In genomic region chr18:9788860-9789259, GRCh38 we compare ENCODE assay signal across 27 cellular contexts.
"Had no signal": no experiment of that assay in that cellular context is flagged by ENCODE, and none has a peak within 500 bp of the region (broad histone marks: within the 10 kb centered on the region; RNA-seq: fewer than 3 reads in every experiment).

No MANE protein-coding gene starts in this region.

- ATAC-seq: effector memory CD8-positive, alpha-beta T cell; foreskin keratinocyte; gastrocnemius medialis; gastroesophageal sphincter; heart left ventricle; heart right ventricle had no signal

- FAIRE-seq: colon, endometrium, endothelial cell of umbilical vein, frontal cortex had no signal

- H3K9me3 ChIP-seq: colonic mucosa, esophagus muscularis mucosa, esophagus squamous epithelium, gastrocnemius medialis, gastroesophageal sphincter, heart left ventricle had no signal

- DNase-seq: colonic mucosa; cortex of kidney; dermis blood vessel endothelial cell; dorsolateral prefrontal cortex; effector CD4-positive, alpha-beta T cell; effector CD8-positive, alpha-beta T cell; effector memory CD4-positive, alpha-beta T cell; effector memory CD8-positive, alpha-beta T cell; endodermal cell; erythroblast; esophagus squamous epithelium; foreskin fibroblast; foreskin keratinocyte; foreskin melanocyte; gastrocnemius medialis; glutamatergic neuron; head of caudate nucleus; heart left ventricle; heart right ventricle had no signal

- H3K4me3 ChIP-seq: colonic mucosa, coronary artery, dorsolateral prefrontal cortex, esophagus muscularis mucosa, esophagus squamous epithelium, gastrocnemius medialis, gastroesophageal sphincter, heart left ventricle, heart right ventricle had no signal

- H3K36me3 ChIP-seq: colonic mucosa, gastrocnemius medialis had no signal

- H3K27me3 ChIP-seq: colonic mucosa, dorsolateral prefrontal cortex, esophagus muscularis mucosa, esophagus squamous epithelium, foreskin keratinocyte, gastrocnemius medialis, gastroesophageal sphincter, heart left ventricle, heart right ventricle had no signal

- H3K27ac ChIP-seq: colonic mucosa, coronary artery, dorsolateral prefrontal cortex, epithelial cell of prostate, esophagus muscularis mucosa, esophagus squamous epithelium, foreskin keratinocyte, gastrocnemius medialis, gastroesophageal sphincter, heart left ventricle, heart right ventricle had no signal

- H3K4me1 ChIP-seq: colonic mucosa, foreskin keratinocyte, gastrocnemius medialis, gastroesophageal sphincter had no signal
